In the genomic region with DNA sequence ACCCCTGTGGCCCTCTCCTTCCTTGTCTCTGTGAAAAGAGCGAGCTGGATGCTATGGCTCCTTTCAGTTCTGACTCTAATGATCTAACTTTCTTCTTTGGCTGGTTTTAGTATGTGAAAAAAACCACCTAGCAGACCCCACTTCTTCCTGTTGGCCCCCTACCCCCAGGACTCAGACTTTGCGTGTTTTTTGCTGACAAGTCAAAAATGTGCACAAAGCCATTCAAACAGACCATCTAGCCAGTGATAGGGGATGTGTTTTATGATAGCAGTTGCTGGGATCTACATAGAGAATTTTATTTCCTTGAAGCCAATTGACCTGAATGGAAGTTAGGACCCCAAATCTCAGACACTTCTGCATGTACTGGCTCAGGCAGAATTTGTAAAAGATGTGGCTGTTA, we compare ENCODE assay signal across 20 cellular contexts.
"Had no signal": no experiment of that assay in that cellular context is flagged by ENCODE, and none has a peak within 500 bp of the region (broad histone marks: within the 10 kb centered on the region; RNA-seq: fewer than 3 reads in every experiment).

No MANE protein-coding gene starts in this region.

- H3K9me3 ChIP-seq: MG63, SJSA1 had no signal

- H3K36me3 ChIP-seq: MG63, SJSA1 had no signal

- FAIRE-seq: RCC 7860 had no signal

- H3K27me3 ChIP-seq: MG63, SJSA1 had no signal

- DNase-seq: Karpas-422, KG1, MG63, NCI-H1092 treated with DMSO at 0.1 percent for 48 hours, NCI-H1436, NCI-H187, NCI-H2029, NCI-H2081 treated with DMSO at 0.1 percent for 48 hours, NCI-H2171, NCI-H226, NCI-H446, NCI-H510A, NCI-H524 treated with DMSO at 0.1 percent for 48 hours, NCI-H774, Right ventricle myocardium superior, RPMI8226, SIG-M5 had no signal

- H3K4me3 ChIP-seq: MG63, SJSA1, SK-N-MC had no signal

- H3K27ac ChIP-seq: SJSA1, SK-N-MC had no signal

- H3K4me1 ChIP-seq: SJSA1 had no signal
